Comparison of ENCODE assay signal across 1 cellular context in genomic region chr6:4021133-4021861, GRCh38.
TF ChIP-seq lines count a peak whose summit lies in the region.

No MANE protein-coding gene starts in this region.

TF ChIP-seq in K562, 482 proteins besides CTCF, POLR2A, EP300 and RAD21 (continued from another document and continues in another):
- TF ChIP-seq, protein P1, sequence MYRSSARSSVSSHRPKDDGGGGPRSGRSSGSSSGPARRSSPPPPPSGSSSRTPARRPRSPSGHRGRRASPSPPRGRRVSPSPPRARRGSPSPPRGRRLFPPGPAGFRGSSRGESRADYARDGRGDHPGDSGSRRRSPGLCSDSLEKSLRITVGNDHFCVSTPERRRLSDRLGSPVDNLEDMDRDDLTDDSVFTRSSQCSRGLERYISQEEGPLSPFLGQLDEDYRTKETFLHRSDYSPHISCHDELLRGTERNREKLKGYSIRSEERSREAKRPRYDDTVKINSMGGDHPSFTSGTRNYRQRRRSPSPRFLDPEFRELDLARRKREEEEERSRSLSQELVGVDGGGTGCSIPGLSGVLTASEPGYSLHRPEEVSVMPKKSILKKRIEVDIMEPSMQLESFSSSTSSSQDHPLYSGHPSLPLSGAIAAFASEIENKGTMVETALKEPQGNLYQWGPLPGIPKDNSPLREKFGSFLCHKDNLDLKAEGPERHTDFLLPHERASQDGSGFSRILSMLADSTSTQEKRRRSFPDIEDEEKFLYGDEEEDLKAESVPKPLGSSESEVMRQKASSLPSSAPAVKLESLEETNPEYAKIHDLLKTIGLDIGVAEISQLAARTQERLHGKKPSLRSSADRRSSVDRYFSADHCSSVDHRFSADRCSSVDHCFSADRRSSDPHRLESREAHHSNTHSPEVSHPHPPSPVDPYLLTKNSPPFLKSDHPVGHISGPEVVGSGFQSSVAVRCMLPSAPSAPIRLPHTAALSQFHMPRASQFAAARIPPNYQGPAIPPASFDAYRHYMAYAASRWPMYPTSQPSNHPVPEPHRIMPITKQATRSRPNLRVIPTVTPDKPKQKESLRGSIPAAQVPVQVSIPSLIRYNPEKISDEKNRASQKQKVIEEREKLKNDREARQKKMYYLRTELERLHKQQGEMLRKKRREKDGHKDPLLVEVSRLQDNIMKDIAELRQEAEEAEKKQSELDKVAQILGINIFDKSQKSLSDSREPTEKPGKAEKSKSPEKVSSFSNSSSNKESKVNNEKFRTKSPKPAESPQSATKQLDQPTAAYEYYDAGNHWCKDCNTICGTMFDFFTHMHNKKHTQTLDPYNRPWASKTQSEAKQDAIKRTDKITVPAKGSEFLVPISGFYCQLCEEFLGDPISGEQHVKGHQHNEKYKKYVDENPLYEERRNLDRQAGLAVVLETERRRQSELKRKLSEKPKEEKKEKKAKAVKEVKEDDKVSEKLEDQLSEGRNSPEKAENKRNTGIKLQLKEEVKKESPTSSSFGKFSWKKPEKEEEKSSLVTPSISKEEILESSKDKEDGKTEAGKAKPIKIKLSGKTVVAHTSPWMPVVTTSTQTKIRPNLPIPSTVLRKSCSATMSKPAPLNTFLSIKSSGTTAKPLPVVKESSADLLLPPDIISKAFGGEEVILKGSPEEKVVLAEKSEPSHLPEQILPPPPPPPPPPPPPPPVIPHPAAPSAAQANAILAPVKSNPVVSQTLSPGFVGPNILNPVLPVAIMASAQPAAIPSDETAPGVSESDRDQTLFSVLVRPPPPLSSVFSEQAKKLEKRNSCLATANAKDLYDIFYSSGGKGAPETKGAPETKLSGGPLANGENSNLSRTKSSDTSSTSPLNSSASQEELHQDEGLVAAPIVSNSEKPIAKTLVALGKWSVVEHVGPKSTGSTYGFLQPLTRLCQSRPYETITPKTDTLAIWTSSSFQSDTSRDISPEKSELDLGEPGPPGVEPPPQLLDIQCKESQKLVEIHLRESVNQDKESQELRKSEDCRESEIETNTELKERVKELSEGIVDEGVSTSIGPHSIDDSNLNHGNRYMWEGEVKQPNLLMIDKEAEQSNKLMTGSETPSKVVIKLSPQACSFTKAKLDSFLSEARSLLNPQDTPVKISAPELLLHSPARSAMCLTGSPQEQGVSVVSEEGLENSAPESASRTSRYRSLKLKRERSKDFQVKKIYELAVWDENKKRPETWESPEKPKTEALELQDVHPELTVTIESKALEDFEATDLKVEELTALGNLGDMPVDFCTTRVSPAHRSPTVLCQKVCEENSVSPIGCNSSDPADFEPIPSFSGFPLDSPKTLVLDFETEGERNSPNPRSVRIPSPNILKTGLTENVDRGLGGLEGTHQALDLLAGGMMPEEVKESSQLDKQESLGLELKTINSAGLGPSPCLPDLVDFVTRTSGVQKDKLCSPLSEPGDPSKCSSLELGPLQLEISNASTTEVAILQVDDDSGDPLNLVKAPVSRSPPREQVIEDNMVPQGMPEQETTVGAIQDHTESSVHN (IDR thresholded peaks at IDR 0.05; ENCODE audit: borderline replicate concordance in 1 of 2, low read depth in 1 of 2), result no peak
- TF ChIP-seq ZNF639 (CRISPR knock-in tag; conservative IDR thresholded peaks at IDR 0.05 in 1 of 2, IDR thresholded peaks at IDR 0.05 in 1 of 2) (peak in 1 of 2 experiments; percentile 80; a peak in 2 of 4 replicates), TEAD1 (CRISPR knock-in tag; IDR thresholded peaks at IDR 0.05) (peak in 1 of 2 experiments; percentile 92; a peak in 2 of 4 replicates), TFE3 (CRISPR knock-in tag; IDR thresholded peaks at IDR 0.05) (no peak), RHOXF2B (CRISPR knock-in tag; conservative IDR thresholded peaks at IDR 0.05) (no peak), POLR2B (IDR thresholded peaks at IDR 0.05; ENCODE audit: low read depth, partially characterized antibody) (peak; percentile 90), RBM14 (IDR thresholded peaks at IDR 0.05; ENCODE audit: borderline replicate concordance, insufficient read depth, low read depth, low read length) (peak; percentile 97; the same call in 1 of the 2 replicates), TAF9B (IDR thresholded peaks at IDR 0.05; ENCODE audit: partially characterized antibody) (peak; percentile 94), TCFL5 (CRISPR knock-in tag; conservative IDR thresholded peaks at IDR 0.05) (no peak), HDGF (IDR thresholded peaks at IDR 0.05) (no peak), DIDO1 (tag; IDR thresholded peaks at IDR 0.05; ENCODE audit: low read depth) (no peak; the same call in 1 of the 2 replicates), SMAD1 (IDR thresholded peaks at IDR 0.05; ENCODE audit: low read depth, low read length, partially characterized antibody) (peak; percentile 35), ZFX (CRISPR knock-in tag; IDR thresholded peaks at IDR 0.05) (peak; percentile 100), ZSCAN29 (IDR thresholded peaks at IDR 0.05) (peak; percentile 98), ZNF197 (CRISPR knock-in tag; IDR thresholded peaks at IDR 0.05; ENCODE audit: low read depth) (no peak), E2F3 (CRISPR knock-in tag; IDR thresholded peaks at IDR 0.05) (peak; percentile 68; the same call in 1 of the 2 replicates), TFAP4 (CRISPR knock-in tag; IDR thresholded peaks at IDR 0.05; ENCODE audit: borderline replicate concordance) (peak; percentile 82), NFXL1 (CRISPR knock-in tag; IDR thresholded peaks at IDR 0.05) (no peak), HBP1 (CRISPR knock-in tag; IDR thresholded peaks at IDR 0.05) (peak; percentile 34; the same call in 1 of the 2 replicates), SLC30A9 (CRISPR knock-in tag; IDR thresholded peaks at IDR 0.05) (no peak), PRMT5 (CRISPR knock-in tag; IDR thresholded peaks at IDR 0.05) (no peak; the same call in 1 of the 2 replicates), ZNF324 (CRISPR knock-in tag; IDR thresholded peaks at IDR 0.05) (no peak), ERF (CRISPR knock-in tag; IDR thresholded peaks at IDR 0.05) (no peak), MED1 (CRISPR knock-in tag; IDR thresholded peaks at IDR 0.05; ENCODE audit: borderline replicate concordance) (no peak), NR3C1 (CRISPR knock-in tag; IDR thresholded peaks at IDR 0.05) (peak; percentile 68; the same call in 1 of the 2 replicates), ZNF584 (CRISPR knock-in tag; IDR thresholded peaks at IDR 0.05; ENCODE audit: low read depth) (no peak), GMEB1 (CRISPR knock-in tag; IDR thresholded peaks at IDR 0.05) (peak; percentile 94), SMARCE1 (IDR thresholded peaks at IDR 0.05) (peak; percentile 49; the same call in 1 of the 2 replicates), GABPB1 (CRISPR knock-in tag; IDR thresholded peaks at IDR 0.05) (peak; percentile 89), ZNF75A (CRISPR knock-in tag; IDR thresholded peaks at IDR 0.05) (no peak)
- TF ChIP-seq, protein P2, sequence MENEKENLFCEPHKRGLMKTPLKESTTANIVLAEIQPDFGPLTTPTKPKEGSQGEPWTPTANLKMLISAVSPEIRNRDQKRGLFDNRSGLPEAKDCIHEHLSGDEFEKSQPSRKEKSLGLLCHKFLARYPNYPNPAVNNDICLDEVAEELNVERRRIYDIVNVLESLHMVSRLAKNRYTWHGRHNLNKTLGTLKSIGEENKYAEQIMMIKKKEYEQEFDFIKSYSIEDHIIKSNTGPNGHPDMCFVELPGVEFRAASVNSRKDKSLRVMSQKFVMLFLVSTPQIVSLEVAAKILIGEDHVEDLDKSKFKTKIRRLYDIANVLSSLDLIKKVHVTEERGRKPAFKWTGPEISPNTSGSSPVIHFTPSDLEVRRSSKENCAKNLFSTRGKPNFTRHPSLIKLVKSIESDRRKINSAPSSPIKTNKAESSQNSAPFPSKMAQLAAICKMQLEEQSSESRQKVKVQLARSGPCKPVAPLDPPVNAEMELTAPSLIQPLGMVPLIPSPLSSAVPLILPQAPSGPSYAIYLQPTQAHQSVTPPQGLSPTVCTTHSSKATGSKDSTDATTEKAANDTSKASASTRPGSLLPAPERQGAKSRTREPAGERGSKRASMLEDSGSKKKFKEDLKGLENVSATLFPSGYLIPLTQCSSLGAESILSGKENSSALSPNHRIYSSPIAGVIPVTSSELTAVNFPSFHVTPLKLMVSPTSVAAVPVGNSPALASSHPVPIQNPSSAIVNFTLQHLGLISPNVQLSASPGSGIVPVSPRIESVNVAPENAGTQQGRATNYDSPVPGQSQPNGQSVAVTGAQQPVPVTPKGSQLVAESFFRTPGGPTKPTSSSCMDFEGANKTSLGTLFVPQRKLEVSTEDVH (IDR thresholded peaks at IDR 0.05; ENCODE audit: low read depth, partially characterized antibody), result peak; percentile 81
- TF ChIP-seq, protein P3, sequence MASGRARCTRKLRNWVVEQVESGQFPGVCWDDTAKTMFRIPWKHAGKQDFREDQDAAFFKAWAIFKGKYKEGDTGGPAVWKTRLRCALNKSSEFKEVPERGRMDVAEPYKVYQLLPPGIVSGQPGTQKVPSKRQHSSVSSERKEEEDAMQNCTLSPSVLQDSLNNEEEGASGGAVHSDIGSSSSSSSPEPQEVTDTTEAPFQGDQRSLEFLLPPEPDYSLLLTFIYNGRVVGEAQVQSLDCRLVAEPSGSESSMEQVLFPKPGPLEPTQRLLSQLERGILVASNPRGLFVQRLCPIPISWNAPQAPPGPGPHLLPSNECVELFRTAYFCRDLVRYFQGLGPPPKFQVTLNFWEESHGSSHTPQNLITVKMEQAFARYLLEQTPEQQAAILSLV (tag; IDR thresholded peaks at IDR 0.05), result no peak
- TF ChIP-seq, protein P4, sequence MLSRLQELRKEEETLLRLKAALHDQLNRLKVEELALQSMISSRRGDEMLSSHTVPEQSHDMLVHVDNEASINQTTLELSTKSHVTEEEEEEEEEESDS (CRISPR knock-in tag; IDR thresholded peaks at IDR 0.05), result no peak
- TF ChIP-seq, protein P5, sequence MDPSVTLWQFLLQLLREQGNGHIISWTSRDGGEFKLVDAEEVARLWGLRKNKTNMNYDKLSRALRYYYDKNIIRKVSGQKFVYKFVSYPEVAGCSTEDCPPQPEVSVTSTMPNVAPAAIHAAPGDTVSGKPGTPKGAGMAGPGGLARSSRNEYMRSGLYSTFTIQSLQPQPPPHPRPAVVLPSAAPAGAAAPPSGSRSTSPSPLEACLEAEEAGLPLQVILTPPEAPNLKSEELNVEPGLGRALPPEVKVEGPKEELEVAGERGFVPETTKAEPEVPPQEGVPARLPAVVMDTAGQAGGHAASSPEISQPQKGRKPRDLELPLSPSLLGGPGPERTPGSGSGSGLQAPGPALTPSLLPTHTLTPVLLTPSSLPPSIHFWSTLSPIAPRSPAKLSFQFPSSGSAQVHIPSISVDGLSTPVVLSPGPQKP (CRISPR knock-in tag; IDR thresholded peaks at IDR 0.05), result no peak
